In genomic region chr11:17760102-17761029, GRCh38 we compare ENCODE assay signal across 8 cellular contexts. TPM values are rescaled to one million over a fixed set of nuclear protein-coding genes. Genes with fewer than 3 reads are reported as not detected.
DNase-seq lines count a peak whose midpoint lies in the region; ATAC-seq and TF ChIP-seq lines count a peak whose summit lies in the region.

No MANE protein-coding gene starts in this region.

- intact Hi-C loops in esophagus squamous epithelium (cut with DNase I): no loop called here

- TF ChIP-seq CTCF in DND-41 (IDR thresholded peaks at IDR 0.05; ENCODE audit: borderline replicate concordance, extremely low read depth, low read length, poor library complexity, severe bottlenecking) (peak; percentile 63), RWPE2 (IDR thresholded peaks at IDR 0.05; ENCODE audit: poor library complexity, severe bottlenecking) (peak; percentile 42), esophagus squamous epithelium (IDR thresholded peaks at IDR 0.05) (peak in 5 of 6 experiments; percentile 38 to 66 (median 45))

- no peaks in the 10 kb centered on the region for H3K36me3 ChIP-seq in DND-41 (ENCODE audit: insufficient read depth, low read length)
- H3K36me3 ChIP-seq in RWPE2 (ENCODE audit: low read depth): no peaks in the 10 kb centered on the region
- no peaks in the 10 kb centered on the region for H3K36me3 ChIP-seq in esophagus squamous epithelium
- no peaks in the 10 kb centered on the region for H3K36me3 ChIP-seq in neuronal stem cell (replicated peaks in 1 of 2; ENCODE audit: control insufficient read depth in 2 of 2, insufficient read depth in 2 of 2, low read length in 2 of 2)

- H4K20me1 ChIP-seq in DND-41 (ENCODE audit: insufficient read depth, low read length): no peaks in the 10 kb centered on the region

- peak overlapping the region; percentile 66 for H3K18ac ChIP-seq in neuronal stem cell (ENCODE audit: low read length)

- H2BK15ac ChIP-seq in neuronal stem cell (ENCODE audit: low read length): no peak overlapping the region

- H3K79me1 ChIP-seq in neuronal stem cell (ENCODE audit: low read depth, low read length): no peaks in the 10 kb centered on the region

- ATAC-seq in DND-41 (ENCODE audit: insufficient read depth, low read depth) (peak; percentile 82), GM19395 (IDR thresholded peaks at IDR 0.05; ENCODE audit: unreplicated experiment) (peak; percentile 74), RWPE2 (ENCODE audit: low read depth) (peak; percentile 80)

- H3K9me3 ChIP-seq in DND-41 (ENCODE audit: insufficient read depth, low read length, severe bottlenecking): no peaks in the 10 kb centered on the region
- H3K9me3 ChIP-seq in RWPE2 (ENCODE audit: severe bottlenecking): no peaks in the 10 kb centered on the region
- H3K9me3 ChIP-seq in esophagus squamous epithelium: no peaks in the 10 kb centered on the region
- no peaks in the 10 kb centered on the region for H3K9me3 ChIP-seq in neuronal stem cell (replicated peaks in 1 of 2; ENCODE audit: control insufficient read depth in 2 of 2, insufficient read depth in 1 of 2, low read depth in 1 of 2, low read length in 2 of 2)

- H4K91ac ChIP-seq in neuronal stem cell (ENCODE audit: low read depth, low read length, poor library complexity): no peak overlapping the region

- no peak overlapping the region for H3K27ac ChIP-seq in DND-41 (ENCODE audit: low read length)
- H3K27ac ChIP-seq in RWPE2 (ENCODE audit: poor library complexity, severe bottlenecking): no peak overlapping the region
- no peak overlapping the region for H3K27ac ChIP-seq in esophagus squamous epithelium
- H3K27ac ChIP-seq in neuronal stem cell (replicated peaks; ENCODE audit: low read length): no peak overlapping the region

- no peaks in the 10 kb centered on the region for H3K79me2 ChIP-seq in DND-41 (ENCODE audit: insufficient read depth, low read length)

- H3K4ac ChIP-seq in neuronal stem cell (ENCODE audit: low read length): no peak overlapping the region

- no peak for TF ChIP-seq POLR2A in esophagus squamous epithelium (IDR thresholded peaks at IDR 0.05)

- WGBS in esophagus squamous epithelium, 2 donors: 55 to 60% methylated on average over 14 to 21 of the region's 23 CpGs
- WGBS in neuronal stem cell (ENCODE audit: extremely low coverage in 2 of 2, insufficient read length in 2 of 2, insufficient replicate concordance in 1 of 2), 2 donors: no CpG with 5 or more reads among the region's 23 CpGs

- H3K9ac ChIP-seq in DND-41 (ENCODE audit: low read depth, low read length) (no peak overlapping the region), neuronal stem cell (ENCODE audit: low read depth, low read length, poor library complexity) (no peak overlapping the region)

- no peak overlapping the region for H3K4me3 ChIP-seq in DND-41 (ENCODE audit: low read depth in 1 of 2, low read length in 2 of 2)
- no peak overlapping the region for H3K4me3 ChIP-seq in RWPE2 (ENCODE audit: severe bottlenecking)
- H3K4me3 ChIP-seq in esophagus squamous epithelium: no peak overlapping the region
- H3K4me3 ChIP-seq in neuronal stem cell (ENCODE audit: low read length in 2 of 2): no peak overlapping the region

- H2BK12ac ChIP-seq in neuronal stem cell (ENCODE audit: low read length): no peak overlapping the region

- no peak overlapping the region for H3K23ac ChIP-seq in neuronal stem cell (ENCODE audit: low read depth, low read length, poor library complexity)

- H2BK120ac ChIP-seq in neuronal stem cell (ENCODE audit: low read depth, low read length): no peak overlapping the region

- H2AFZ ChIP-seq in DND-41 (ENCODE audit: low read depth, low read length) (no peak overlapping the region), neuronal stem cell (ENCODE audit: low read length) (no peak overlapping the region)

- no peak overlapping the region for H4K8ac ChIP-seq in neuronal stem cell (ENCODE audit: low read depth, low read length)

- H3K4me1 ChIP-seq in DND-41 (ENCODE audit: insufficient read depth, low read length) (no peaks in the 10 kb centered on the region), RWPE2 (ENCODE audit: insufficient read depth, poor library complexity, severe bottlenecking) (no peaks in the 10 kb centered on the region), esophagus squamous epithelium (no peaks in the 10 kb centered on the region), neuronal stem cell (ENCODE audit: control insufficient read depth in 2 of 2, insufficient read depth in 1 of 2, low read depth in 1 of 2, low read length in 2 of 2) (peaks cover 14% of the 10 kb centered on the region in 2 donors)

- no peak overlapping the region for H2BK5ac ChIP-seq in neuronal stem cell (ENCODE audit: low read length)

- H3K27me3 ChIP-seq in DND-41 (ENCODE audit: insufficient read depth, low read length, poor library complexity) (peaks cover 4% of the 10 kb centered on the region), RWPE2 (ENCODE audit: insufficient read depth, poor library complexity, severe bottlenecking) (peaks cover 5% of the 10 kb centered on the region), esophagus squamous epithelium (peaks cover 0 to 5% (median 0%) of the 10 kb centered on the region in 4 donors), neuronal stem cell (ENCODE audit: control insufficient read depth in 3 of 3, insufficient read depth in 3 of 3, low read depth in 1 of 3, low read length in 3 of 3) (no peaks in the 10 kb centered on the region)

- H3K14ac ChIP-seq in neuronal stem cell (ENCODE audit: low read length): no peak overlapping the region

- H2AK5ac ChIP-seq in neuronal stem cell (ENCODE audit: low read depth, low read length): peak overlapping the region; percentile 15

- DNase-seq in DND-41: peak; percentile 36
- peak in 51 of 76 experiments; percentile 2 to 63 (median 21) for DNase-seq in HUDEP-2 (lab: John Stamatoyannopoulos, UW; ENCODE audit: unreplicated experiment in 76 of 76)
- no peak for DNase-seq in RWPE2 (ENCODE audit: low spot score)
- no peak for DNase-seq in esophagus squamous epithelium (lab: John Stamatoyannopoulos, UW)
- DNase-seq in neuronal stem cell (ENCODE audit: low spot score): peak; percentile 63
- no peak for DNase-seq in NK-92 treated with Interleukin-12 subunit alpha and Interleukin-12 subunit beta, amount 100 ng/mL, for 24 hours (lab: John Stamatoyannopoulos, UW)
- DNase-seq in activated effector memory CD4-positive, alpha-beta T cell treated with Interleukin-2 at 50 U/mL for 16 hours: no peak

- H3K4me2 ChIP-seq in DND-41 (ENCODE audit: insufficient read depth, low read length): no peak overlapping the region
- H3K4me2 ChIP-seq in neuronal stem cell (ENCODE audit: insufficient read depth, low read length, poor library complexity, severe bottlenecking): no peak overlapping the region

RNA-seq across cellular contexts. Expression of gene KCNC1, which starts 25.8 kb away (rescaled TPM):
- not detected for total RNA-seq in esophagus squamous epithelium
- 2.0 TPM for polyA plus RNA-seq in neuronal stem cell (2013, experiment 1 of 2)
- 1.9 TPM for polyA plus RNA-seq in neuronal stem cell (2013, experiment 2 of 2)

RNA-seq across cellular contexts. Expression of gene MYOD1, which starts 41.0 kb away (rescaled TPM):
- total RNA-seq in esophagus squamous epithelium: not detected
- not detected for polyA plus RNA-seq in neuronal stem cell (2013, experiment 1 of 2)
- polyA plus RNA-seq in neuronal stem cell (2013, experiment 2 of 2): not detected

Comparison
In these comparisons a context has a peak if more than half of its experiments do, and no peak if none do; other contexts are left out.
1. DNase-seq: peak in DND-41 (single experiment), HUDEP-2 (51 of 76) and neuronal stem cell (single experiment); none in RWPE2 (single experiment), esophagus squamous epithelium (single experiment), NK-92 treated with Interleukin-12 subunit alpha and Interleukin-12 subunit beta, amount 100 ng/mL, for 24 hours (single experiment) and activated effector memory CD4-positive, alpha-beta T cell treated with Interleukin-2 at 50 U/mL for 16 hours (single experiment).
2. Peak in every context shown above with its lines, with median percentiles within 50 percentile points of each other: ATAC-seq and CTCF ChIP-seq.